11 cellular contexts compared by ENCODE assay signal in the genomic region with DNA sequence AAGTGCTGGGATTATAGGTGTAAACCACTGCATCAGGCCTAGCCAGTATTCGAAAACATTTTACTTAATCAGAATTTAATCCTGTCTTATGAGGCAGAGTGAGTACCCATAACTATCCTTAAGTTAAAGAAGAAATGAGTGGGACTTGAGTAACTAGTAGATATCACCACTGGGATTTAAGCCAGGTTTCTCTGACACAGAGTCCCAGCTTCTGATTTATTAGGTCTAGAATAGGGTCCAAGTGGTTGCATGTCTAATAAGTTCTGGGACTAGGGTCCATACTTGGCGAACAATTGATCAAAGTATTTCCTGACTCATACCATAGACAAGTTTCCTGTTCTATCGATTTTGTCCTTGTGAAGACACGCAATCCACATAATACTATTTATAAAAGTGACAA.
"Had no signal": no experiment of that assay in that cellular context is flagged by ENCODE, and none has a peak within 500 bp of the region (broad histone marks: within the 10 kb centered on the region; RNA-seq: fewer than 3 reads in every experiment).

No MANE protein-coding gene starts in this region.

- H3K9me3 Mint-ChIP-seq: GM23338, H9, HFFc6 had no signal

- ATAC-seq: HCT116 had no signal

- H3K9me3 ChIP-seq: HAP-1 had no signal

- H3K4me1 ChIP-seq: HAP-1 had no signal

- H3K4me3 Mint-ChIP-seq: GM23338, H9, HFFc6 had no signal

- H2AFZ ChIP-seq: GM23248, GM23338 had no signal

- FAIRE-seq: H1, H54 had no signal

- H3K9ac ChIP-seq: GM23248 had no signal

- H3K27ac Mint-ChIP-seq: GM23338, H9, HFFc6 had no signal

- H3K4me2 ChIP-seq: GM23338 had no signal

- H3K27ac ChIP-seq: GM23248 had no signal

- H3K4me3 ChIP-seq: GM23248, GM23338, HAP-1 had no signal

- H3K36me3 ChIP-seq: HAP-1 had no signal

- DNase-seq: GM23248, GOT3, H7, H9, HCEC 1CT, HFFc6 had no signal
